In genomic region chr2:97868986-97869721, GRCh38 we compare ENCODE assay signal across 1 cellular context.
TF ChIP-seq lines count a peak whose summit lies in the region.

No MANE protein-coding gene starts in this region.

TF ChIP-seq in GM23338, 12 proteins besides CTCF, POLR2A, EP300 and RAD21 (continued from another document):
- TF ChIP-seq, protein P1, sequence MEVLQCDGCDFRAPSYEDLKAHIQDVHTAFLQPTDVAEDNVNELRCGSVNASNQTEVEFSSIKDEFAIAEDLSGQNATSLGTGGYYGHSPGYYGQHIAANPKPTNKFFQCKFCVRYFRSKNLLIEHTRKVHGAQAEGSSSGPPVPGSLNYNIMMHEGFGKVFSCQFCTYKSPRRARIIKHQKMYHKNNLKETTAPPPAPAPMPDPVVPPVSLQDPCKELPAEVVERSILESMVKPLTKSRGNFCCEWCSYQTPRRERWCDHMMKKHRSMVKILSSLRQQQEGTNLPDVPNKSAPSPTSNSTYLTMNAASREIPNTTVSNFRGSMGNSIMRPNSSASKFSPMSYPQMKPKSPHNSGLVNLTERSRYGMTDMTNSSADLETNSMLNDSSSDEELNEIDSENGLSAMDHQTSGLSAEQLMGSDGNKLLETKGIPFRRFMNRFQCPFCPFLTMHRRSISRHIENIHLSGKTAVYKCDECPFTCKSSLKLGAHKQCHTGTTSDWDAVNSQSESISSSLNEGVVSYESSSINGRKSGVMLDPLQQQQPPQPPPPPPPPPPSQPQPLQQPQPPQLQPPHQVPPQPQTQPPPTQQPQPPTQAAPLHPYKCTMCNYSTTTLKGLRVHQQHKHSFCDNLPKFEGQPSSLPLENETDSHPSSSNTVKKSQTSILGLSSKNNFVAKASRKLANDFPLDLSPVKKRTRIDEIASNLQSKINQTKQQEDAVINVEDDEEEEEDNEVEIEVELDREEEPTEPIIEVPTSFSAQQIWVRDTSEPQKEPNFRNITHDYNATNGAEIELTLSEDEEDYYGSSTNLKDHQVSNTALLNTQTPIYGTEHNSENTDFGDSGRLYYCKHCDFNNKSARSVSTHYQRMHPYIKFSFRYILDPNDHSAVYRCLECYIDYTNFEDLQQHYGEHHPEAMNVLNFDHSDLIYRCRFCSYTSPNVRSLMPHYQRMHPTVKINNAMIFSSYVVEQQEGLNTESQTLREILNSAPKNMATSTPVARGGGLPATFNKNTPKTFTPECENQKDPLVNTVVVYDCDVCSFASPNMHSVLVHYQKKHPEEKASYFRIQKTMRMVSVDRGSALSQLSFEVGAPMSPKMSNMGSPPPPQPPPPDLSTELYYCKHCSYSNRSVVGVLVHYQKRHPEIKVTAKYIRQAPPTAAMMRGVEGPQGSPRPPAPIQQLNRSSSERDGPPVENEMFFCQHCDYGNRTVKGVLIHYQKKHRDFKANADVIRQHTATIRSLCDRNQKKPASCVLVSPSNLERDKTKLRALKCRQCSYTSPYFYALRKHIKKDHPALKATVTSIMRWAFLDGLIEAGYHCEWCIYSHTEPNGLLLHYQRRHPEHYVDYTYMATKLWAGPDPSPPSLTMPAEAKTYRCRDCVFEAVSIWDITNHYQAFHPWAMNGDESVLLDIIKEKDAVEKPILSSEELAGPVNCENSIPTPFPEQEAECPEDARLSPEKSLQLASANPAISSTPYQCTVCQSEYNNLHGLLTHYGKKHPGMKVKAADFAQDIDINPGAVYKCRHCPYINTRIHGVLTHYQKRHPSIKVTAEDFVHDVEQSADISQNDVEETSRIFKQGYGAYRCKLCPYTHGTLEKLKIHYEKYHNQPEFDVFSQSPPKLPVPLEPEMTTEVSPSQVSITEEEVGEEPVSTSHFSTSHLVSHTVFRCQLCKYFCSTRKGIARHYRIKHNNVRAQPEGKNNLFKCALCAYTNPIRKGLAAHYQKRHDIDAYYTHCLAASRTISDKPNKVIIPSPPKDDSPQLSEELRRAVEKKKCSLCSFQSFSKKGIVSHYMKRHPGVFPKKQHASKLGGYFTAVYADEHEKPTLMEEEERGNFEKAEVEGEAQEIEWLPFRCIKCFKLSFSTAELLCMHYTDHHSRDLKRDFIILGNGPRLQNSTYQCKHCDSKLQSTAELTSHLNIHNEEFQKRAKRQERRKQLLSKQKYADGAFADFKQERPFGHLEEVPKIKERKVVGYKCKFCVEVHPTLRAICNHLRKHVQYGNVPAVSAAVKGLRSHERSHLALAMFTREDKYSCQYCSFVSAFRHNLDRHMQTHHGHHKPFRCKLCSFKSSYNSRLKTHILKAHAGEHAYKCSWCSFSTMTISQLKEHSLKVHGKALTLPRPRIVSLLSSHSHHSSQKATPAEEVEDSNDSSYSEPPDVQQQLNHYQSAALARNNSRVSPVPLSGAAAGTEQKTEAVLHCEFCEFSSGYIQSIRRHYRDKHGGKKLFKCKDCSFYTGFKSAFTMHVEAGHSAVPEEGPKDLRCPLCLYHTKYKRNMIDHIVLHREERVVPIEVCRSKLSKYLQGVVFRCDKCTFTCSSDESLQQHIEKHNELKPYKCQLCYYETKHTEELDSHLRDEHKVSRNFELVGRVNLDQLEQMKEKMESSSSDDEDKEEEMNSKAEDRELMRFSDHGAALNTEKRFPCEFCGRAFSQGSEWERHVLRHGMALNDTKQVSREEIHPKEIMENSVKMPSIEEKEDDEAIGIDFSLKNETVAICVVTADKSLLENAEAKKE (CRISPR knock-in tag; IDR thresholded peaks at IDR 0.05), result no peak
- TF ChIP-seq REST (IDR thresholded peaks at IDR 0.05; ENCODE audit: unreplicated experiment) (no peak), JUNB (IDR thresholded peaks at IDR 0.05; ENCODE audit: unreplicated experiment) (no peak), EZH2phosphoT487 (IDR thresholded peaks at IDR 0.05; ENCODE audit: unreplicated experiment) (no peak), EZH2 (IDR thresholded peaks at IDR 0.05; ENCODE audit: low read depth, unreplicated experiment) (no peak), POLR2AphosphoS5 (IDR thresholded peaks at IDR 0.05; ENCODE audit: low read depth) (no peak), STAT1 (IDR thresholded peaks at IDR 0.05; ENCODE audit: unreplicated experiment) (no peak), ZNF331 (CRISPR knock-in tag; IDR thresholded peaks at IDR 0.05; ENCODE audit: low read depth) (no peak), ETS1 (IDR thresholded peaks at IDR 0.05) (no peak)
TF ChIP-seq in GM23338: peak in this region for 0.
